ENCODE assay signal across 11 cellular contexts in the genomic region with DNA sequence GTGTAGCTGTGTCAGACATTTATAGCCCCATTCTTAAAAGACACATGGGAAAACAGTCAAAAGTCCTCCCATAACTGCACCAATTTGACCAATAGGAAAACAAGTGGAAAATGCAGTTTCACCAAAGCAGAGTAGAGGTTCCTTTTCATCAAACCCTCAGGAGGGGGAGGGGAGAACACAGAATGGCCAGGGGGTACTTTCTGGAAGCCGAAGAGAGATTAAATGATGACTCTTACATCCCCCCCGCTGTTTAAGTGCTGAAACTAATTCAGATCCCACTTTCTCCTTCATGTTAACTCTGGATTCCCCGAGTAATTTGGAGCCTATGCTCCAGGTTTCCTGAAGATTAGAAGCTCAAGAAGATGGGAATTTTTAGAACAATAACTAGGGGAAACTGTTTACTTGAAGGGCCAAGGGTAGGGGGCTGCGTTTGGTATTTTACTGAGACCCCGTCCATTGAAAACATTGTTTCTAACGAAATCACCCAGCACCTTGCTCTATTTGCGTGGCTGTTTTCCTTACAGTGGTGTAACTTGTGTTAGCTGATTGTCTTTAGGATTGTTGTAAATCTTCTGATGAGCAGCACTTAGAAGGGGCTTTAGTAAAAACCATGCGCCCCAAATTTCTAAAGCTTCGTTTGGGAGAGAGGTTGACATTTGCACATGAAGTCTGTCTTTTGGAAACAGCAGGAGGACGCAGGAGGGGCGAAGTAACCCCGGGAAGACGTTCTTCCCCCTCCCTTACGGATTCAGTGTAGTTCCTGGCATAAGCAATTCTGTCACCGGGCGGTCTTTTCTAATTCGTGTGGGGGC. TPM values are rescaled to one million over a fixed set of nuclear protein-coding genes. Genes with fewer than 3 reads are reported as not detected.
DNase-seq lines count a peak whose midpoint lies in the region; ATAC-seq and TF ChIP-seq lines count a peak whose summit lies in the region.
"Had no signal": no experiment of that assay in that cellular context is flagged by ENCODE, and none has a peak within 500 bp of the region (broad histone marks: within the 10 kb centered on the region; RNA-seq: fewer than 3 reads in every experiment).

No MANE protein-coding gene starts in this region.

- H3K36me3 ChIP-seq in DND-41 (ENCODE audit: insufficient read depth, low read length) (peaks cover 19% of the 10 kb centered on the region), KOPT-K1 (ENCODE audit: insufficient read depth, low read length) (peaks cover 8% of the 10 kb centered on the region; the same call in 1 of the 2 replicates)
- H3K36me3 ChIP-seq: cardiac muscle cell, neutrophil had no signal

- POLR2A ChIA-PET in naive thymus-derived CD8-positive, alpha-beta T cell (lab: Charles Lee) = interaction anchor here (0.6 to 11.3 kb wide), 17 partner anchors 11 to 401 kb away, joined by 3 to 206 read pairs (median 4); no protein-coding TSS in a partner anchor

- H3K9me3 ChIP-seq in DND-41 (ENCODE audit: insufficient read depth, low read length, severe bottlenecking) (no peaks in the 10 kb centered on the region), KOPT-K1 (ENCODE audit: insufficient read depth, low read length, poor library complexity, severe bottlenecking) (no peaks in the 10 kb centered on the region)
- H3K9me3 ChIP-seq: neutrophil had no signal

- H3K27ac ChIP-seq in DND-41 (ENCODE audit: low read length) (peak overlapping the region; percentile 95), KOPT-K1 (ENCODE audit: low read depth, low read length, poor library complexity, severe bottlenecking) (peak overlapping the region; percentile 99), caudate nucleus (ENCODE audit: low read depth, low read length) (peak overlapping the region; percentile 21)
- H3K27ac ChIP-seq: cardiac muscle cell, neutrophil, VCaP had no signal

- no peak for ATAC-seq in DND-41 (ENCODE audit: insufficient read depth, low read depth)
- peak; percentile 2 to 15 for ATAC-seq in naive thymus-derived CD8-positive, alpha-beta T cell
- ATAC-seq in GM18511 (IDR thresholded peaks at IDR 0.05; ENCODE audit: unreplicated experiment) = no peak

- no peak overlapping the region for H2AFZ ChIP-seq in DND-41 (ENCODE audit: low read depth, low read length)

- peaks cover 28 to 51% (median 46%) of the 10 kb centered on the region in 4 donors for H3K4me1 Mint-ChIP-seq in naive thymus-derived CD8-positive, alpha-beta T cell

- H3K4me3 Mint-ChIP-seq in naive thymus-derived CD8-positive, alpha-beta T cell = peak overlapping the region; percentile 95 to 100 (median 97)

- no peak for TF ChIP-seq CTCF in DND-41 (IDR thresholded peaks at IDR 0.05; ENCODE audit: borderline replicate concordance, extremely low read depth, low read length, poor library complexity, severe bottlenecking)

- H3K27me3 Mint-ChIP-seq in naive thymus-derived CD8-positive, alpha-beta T cell = peaks cover 0 to 25% (median 0%) of the 10 kb centered on the region in 5 donors

- peak overlapping the region; percentile 95 for H3K9ac ChIP-seq in DND-41 (ENCODE audit: low read depth, low read length)

- peaks cover 57% of the 10 kb centered on the region for H3K4me1 ChIP-seq in DND-41 (ENCODE audit: insufficient read depth, low read length)

- H4K20me1 ChIP-seq in DND-41 (ENCODE audit: insufficient read depth, low read length) = peaks cover 11% of the 10 kb centered on the region; the same call in 1 of the 2 replicates

- H3K36me3 Mint-ChIP-seq in naive thymus-derived CD8-positive, alpha-beta T cell = peaks cover 5 to 10% (median 6%) of the 10 kb centered on the region in 3 donors

- H3K9me3 Mint-ChIP-seq in naive thymus-derived CD8-positive, alpha-beta T cell = peaks cover 0 to 3% (median 0%) of the 10 kb centered on the region in 9 donors

- H3K27me3 ChIP-seq in DND-41 (ENCODE audit: insufficient read depth, low read length, poor library complexity) = no peaks in the 10 kb centered on the region

- H3K4me2 ChIP-seq in DND-41 (ENCODE audit: insufficient read depth, low read length) = peak overlapping the region; percentile 65

- DNase-seq in DND-41 (peak; percentile 64), caudate nucleus (lab: John Stamatoyannopoulos, UW) (no peak), NCI-H1436 (lab: John Stamatoyannopoulos, UW) (no peak), NCI-H146 (lab: John Stamatoyannopoulos, UW) (no peak), GM03348 (ENCODE audit: low spot score) (no peak)
- no peak for DNase-seq in naive thymus-derived CD8-positive, alpha-beta T cell

- H3K27ac Mint-ChIP-seq in naive thymus-derived CD8-positive, alpha-beta T cell = peak overlapping the region; percentile 80 to 99 (median 96)

- peaks cover 84% of the 10 kb centered on the region for H3K79me2 ChIP-seq in DND-41 (ENCODE audit: insufficient read depth, low read length)

- H3K4me3 ChIP-seq in DND-41 (ENCODE audit: low read depth in 1 of 2, low read length in 2 of 2) = peak overlapping the region in 1 of 2 experiments; percentile 64; a peak in 2 of 4 replicates
- H3K4me3 ChIP-seq: cardiac muscle cell had no signal

RNA-seq across cellular contexts. Expression of gene LEF1, which starts 2.2 kb away (rescaled TPM):
- total RNA-seq in naive thymus-derived CD8-positive, alpha-beta T cell = 100 to 1,000 TPM; 828 to 859 TPM
- polyA plus RNA-seq in naive thymus-derived CD8-positive, alpha-beta T cell = 100 to 1,000 TPM; 400 to 836 (median 554) TPM

Comparison
In these comparisons a context has a peak if more than half of its experiments do, and no peak if none do; other contexts are left out.
1. ATAC-seq: peak in naive thymus-derived CD8-positive, alpha-beta T cell (2 of 2); none in DND-41 (single experiment) and GM18511 (single experiment).
2. H3K27ac ChIP-seq: peak in every context shown above with its lines; median percentile 99 in KOPT-K1; 95 in DND-41; 21 in caudate nucleus.